In the genomic region with DNA sequence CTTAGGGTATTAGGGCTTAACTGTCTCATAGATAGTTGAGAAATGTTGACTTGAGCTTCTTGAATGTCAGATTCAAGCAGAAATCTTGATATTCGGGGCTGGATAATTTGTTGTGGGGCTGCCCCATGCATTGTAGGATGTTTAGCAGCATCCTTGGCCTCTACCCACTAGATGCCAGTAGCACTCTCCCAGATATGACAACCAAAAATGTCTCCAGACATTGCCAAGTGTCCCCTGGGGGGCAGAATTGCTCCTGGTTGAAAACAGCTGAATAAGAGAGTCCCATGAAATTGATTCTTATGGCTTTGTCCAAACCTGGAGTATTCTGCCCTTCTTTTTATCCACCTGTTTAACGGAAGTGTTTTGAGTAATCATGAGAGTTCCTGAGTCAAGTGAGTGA, we compare ENCODE assay signal across 19 cellular contexts. TPM values are rescaled to one million over a fixed set of nuclear protein-coding genes. Genes with fewer than 3 reads are reported as not detected.
DNase-seq lines count a peak whose midpoint lies in the region; ATAC-seq, FAIRE-seq and TF ChIP-seq lines count a peak whose summit lies in the region.
"Had no signal": no experiment of that assay in that cellular context is flagged by ENCODE, and none has a peak within 500 bp of the region (broad histone marks: within the 10 kb centered on the region; RNA-seq: fewer than 3 reads in every experiment).

No MANE protein-coding gene starts in this region.

- H3K27me3 ChIP-seq in SJCRH30 = no peaks in the 10 kb centered on the region
- H3K27me3 ChIP-seq: neutrophil, right lobe of liver, SJSA1 had no signal

- DNase-seq in activated CD8-positive, alpha-beta T cell treated with anti-CD3 and anti-CD28 coated beads for 36 hours = peak; percentile 20
- no peak for DNase-seq in activated CD8-positive, alpha-beta T cell treated with anti-CD3 and anti-CD28 coated beads, Interleukin-2, amount 10 ng/mL, durations not matched to agents 7 days and 5 days
- DNase-seq in GM19239 (ENCODE audit: insufficient read length, low spot score) (no peak), SJCRH30 (peak; percentile 21 to 50), occipital lobe (lab: John Stamatoyannopoulos, UW) (peak; percentile 16), cerebellum (ENCODE audit: low spot score) (no peak), omental fat pad (ENCODE audit: low spot score) (no peak), NCI-H510A treated with DMSO at 0.1 percent for 48 hours (lab: John Stamatoyannopoulos, UW) (no peak)
- DNase-seq: activated gamma-delta T cell treated with Interleukin-2 at 50 U/mL for 16 hours; GOT3; islet precursor cell; MM.1S; right lobe of liver; stimulated activated CD4-positive, alpha-beta T cell treated with anti-CD3 and anti-CD28 coated beads, Interleukin-1b, Interleukin-23, amount 100 ng/mL, for 48 hours; substantia nigra had no signal

- no peak overlapping the region for H3K4me3 Mint-ChIP-seq in activated CD8-positive, alpha-beta T cell treated with anti-CD3 and anti-CD28 coated beads for 36 hours
- H3K4me3 Mint-ChIP-seq in activated CD8-positive, alpha-beta T cell treated with anti-CD3 and anti-CD28 coated beads, Interleukin-2, amount 10 ng/mL, durations not matched to agents 7 days and 5 days = no peak overlapping the region

- CTCF ChIA-PET in activated CD8-positive, alpha-beta T cell treated with anti-CD3 and anti-CD28 coated beads for 36 hours (lab: Charles Lee) = interaction anchor here (0.8 to 1.6 kb wide), 4 partner anchors 12 to 142 kb away, joined by 3 to 5 read pairs (median 3); no protein-coding TSS in a partner anchor
- CTCF ChIA-PET in activated CD8-positive, alpha-beta T cell treated with anti-CD3 and anti-CD28 coated beads, Interleukin-2, amount 10 ng/mL, durations not matched to agents 7 days and 5 days (lab: Charles Lee) = interaction anchor here (0.6 to 1.5 kb wide), 5 partner anchors 10 to 196 kb away, joined by 3 to 5 read pairs (median 4); partner anchors contain the start of genes TUBGCP4 and ZSCAN29

- no peak overlapping the region for H3K4me3 ChIP-seq in SJCRH30
- H3K4me3 ChIP-seq: right lobe of liver, SJSA1 had no signal

- no peak overlapping the region for H3K27ac ChIP-seq in SJCRH30
- H3K27ac ChIP-seq: neutrophil, right lobe of liver, SJSA1 had no signal

- POLR2A ChIA-PET in activated CD8-positive, alpha-beta T cell treated with anti-CD3 and anti-CD28 coated beads for 36 hours (lab: Charles Lee) = no interaction called here
- POLR2A ChIA-PET in activated CD8-positive, alpha-beta T cell treated with anti-CD3 and anti-CD28 coated beads, Interleukin-2, amount 10 ng/mL, durations not matched to agents 7 days and 5 days (lab: Charles Lee) = interaction anchor here (0.5 kb wide), 1 partner anchor 796 kb away, joined by 6 read pairs; no protein-coding TSS in a partner anchor

- no peak overlapping the region for H3K27ac Mint-ChIP-seq in activated CD8-positive, alpha-beta T cell treated with anti-CD3 and anti-CD28 coated beads for 36 hours
- H3K27ac Mint-ChIP-seq in activated CD8-positive, alpha-beta T cell treated with anti-CD3 and anti-CD28 coated beads, Interleukin-2, amount 10 ng/mL, durations not matched to agents 7 days and 5 days = no peak overlapping the region

- no peaks in the 10 kb centered on the region for H3K9me3 Mint-ChIP-seq in activated CD8-positive, alpha-beta T cell treated with anti-CD3 and anti-CD28 coated beads for 36 hours
- H3K9me3 Mint-ChIP-seq in activated CD8-positive, alpha-beta T cell treated with anti-CD3 and anti-CD28 coated beads, Interleukin-2, amount 10 ng/mL, durations not matched to agents 7 days and 5 days (ENCODE audit: insufficient read depth) = no peaks in the 10 kb centered on the region

- H3K4me1 ChIP-seq in SJCRH30 = no peaks in the 10 kb centered on the region
- H3K4me1 ChIP-seq: SJSA1 had no signal

- H3K36me3 Mint-ChIP-seq in activated CD8-positive, alpha-beta T cell treated with anti-CD3 and anti-CD28 coated beads for 36 hours (ENCODE audit: low read depth) = peaks cover 9% of the 10 kb centered on the region
- H3K36me3 Mint-ChIP-seq in activated CD8-positive, alpha-beta T cell treated with anti-CD3 and anti-CD28 coated beads, Interleukin-2, amount 10 ng/mL, durations not matched to agents 7 days and 5 days (ENCODE audit: low read depth) = peaks cover 16% of the 10 kb centered on the region

- intact Hi-C loops in activated CD8-positive, alpha-beta T cell treated with anti-CD3 and anti-CD28 coated beads for 36 hours (cut with micrococcal nuclease) = no loop called here

- H3K36me3 ChIP-seq in SJCRH30 = peaks cover 18% of the 10 kb centered on the region; the same call in 1 of the 2 replicates
- H3K36me3 ChIP-seq: neutrophil had no signal

- no peak for ATAC-seq in activated CD8-positive, alpha-beta T cell treated with anti-CD3 and anti-CD28 coated beads for 36 hours
- no peak for ATAC-seq in activated CD8-positive, alpha-beta T cell treated with anti-CD3 and anti-CD28 coated beads, Interleukin-2, amount 10 ng/mL, durations not matched to agents 7 days and 5 days
- no peak for ATAC-seq in omental fat pad (ENCODE audit: low FRiP score)
- ATAC-seq: esophagus mucosa, right lobe of liver had no signal

- no peak for TF ChIP-seq CTCF in activated CD8-positive, alpha-beta T cell treated with anti-CD3 and anti-CD28 coated beads for 36 hours (IDR thresholded peaks at IDR 0.05)
- no peak for TF ChIP-seq CTCF in omental fat pad (IDR thresholded peaks at IDR 0.05)

- FAIRE-seq in GM19239 (lab: Jason Lieb, UNC) = peak; percentile 33

- no peaks in the 10 kb centered on the region for H3K9me3 ChIP-seq in SJCRH30 (replicated peaks)
- H3K9me3 ChIP-seq: neutrophil, right lobe of liver, SJSA1 had no signal

- H3K4me1 Mint-ChIP-seq in activated CD8-positive, alpha-beta T cell treated with anti-CD3 and anti-CD28 coated beads for 36 hours (ENCODE audit: low read depth) = no peaks in the 10 kb centered on the region
- H3K4me1 Mint-ChIP-seq in activated CD8-positive, alpha-beta T cell treated with anti-CD3 and anti-CD28 coated beads, Interleukin-2, amount 10 ng/mL, durations not matched to agents 7 days and 5 days (ENCODE audit: low read depth) = no peaks in the 10 kb centered on the region

- no peaks in the 10 kb centered on the region for H3K27me3 Mint-ChIP-seq in activated CD8-positive, alpha-beta T cell treated with anti-CD3 and anti-CD28 coated beads for 36 hours
- H3K27me3 Mint-ChIP-seq in activated CD8-positive, alpha-beta T cell treated with anti-CD3 and anti-CD28 coated beads, Interleukin-2, amount 10 ng/mL, durations not matched to agents 7 days and 5 days (ENCODE audit: low read depth) = no peaks in the 10 kb centered on the region

RNA-seq across cellular contexts. Expression of gene LCMT2, which starts 15.9 kb away (rescaled TPM):
- 1 to 10 TPM; 8.3 to 9.2 TPM for total RNA-seq in activated CD8-positive, alpha-beta T cell treated with anti-CD3 and anti-CD28 coated beads for 36 hours
- total RNA-seq in activated CD8-positive, alpha-beta T cell treated with anti-CD3 and anti-CD28 coated beads, Interleukin-2, amount 10 ng/mL, durations not matched to agents 7 days and 5 days = 10 to 100 TPM; 12.0 to 14.2 TPM
- total RNA-seq in SJCRH30 (2014; rRNA removed; shearing (Covaris generic)) = 17.4 and 18.5 TPM in 2 replicates
- total RNA-seq in occipital lobe = 18.9 TPM
- 12.0 TPM for total RNA-seq in cerebellum
- total RNA-seq in omental fat pad = 10 to 100 TPM in 1 of 4 donors, 1 to 10 TPM in 3; 7.3 to 10.8 (median 9.3) TPM

RNA-seq across cellular contexts. Expression of gene ZSCAN29, which starts 24.5 kb away (rescaled TPM):
- 10 to 100 TPM; 20.9 to 23.8 TPM for total RNA-seq in activated CD8-positive, alpha-beta T cell treated with anti-CD3 and anti-CD28 coated beads for 36 hours
- 10 to 100 TPM; 30.4 to 32.1 TPM for total RNA-seq in activated CD8-positive, alpha-beta T cell treated with anti-CD3 and anti-CD28 coated beads, Interleukin-2, amount 10 ng/mL, durations not matched to agents 7 days and 5 days
- total RNA-seq in SJCRH30 (2014; rRNA removed; shearing (Covaris generic)) = 27.8 and 30.8 TPM in 2 replicates
- total RNA-seq in occipital lobe (37.1 TPM), cerebellum (33.9 TPM), omental fat pad (10 to 100 TPM; 12.0 to 26.6 (median 16.7) TPM)

RNA-seq across cellular contexts. Expression of gene TUBGCP4, which starts 24.6 kb away (rescaled TPM):
- total RNA-seq in activated CD8-positive, alpha-beta T cell treated with anti-CD3 and anti-CD28 coated beads for 36 hours = 10 to 100 TPM; 32.9 to 33.4 TPM
- 10 to 100 TPM; 38.9 to 41.7 TPM for total RNA-seq in activated CD8-positive, alpha-beta T cell treated with anti-CD3 and anti-CD28 coated beads, Interleukin-2, amount 10 ng/mL, durations not matched to agents 7 days and 5 days
- 16.2 and 20.3 TPM in 2 replicates for total RNA-seq in SJCRH30 (2014; rRNA removed; shearing (Covaris generic))
- 21.4 TPM for total RNA-seq in occipital lobe
- total RNA-seq in cerebellum = 15.9 TPM
- total RNA-seq in omental fat pad = 10 to 100 TPM; 10.5 to 13.2 (median 12.6) TPM

RNA-seq across cellular contexts. Expression of gene TGM7, which starts 44.2 kb away (rescaled TPM):
- total RNA-seq in activated CD8-positive, alpha-beta T cell treated with anti-CD3 and anti-CD28 coated beads for 36 hours = not detected
- total RNA-seq in activated CD8-positive, alpha-beta T cell treated with anti-CD3 and anti-CD28 coated beads, Interleukin-2, amount 10 ng/mL, durations not matched to agents 7 days and 5 days = not detected
- not detected in 2 replicates for total RNA-seq in SJCRH30 (2014; rRNA removed; shearing (Covaris generic))
- total RNA-seq in occipital lobe (not detected), cerebellum (not detected), omental fat pad (not detected)
- total RNA-seq: mesenteric fat pad, right lobe of liver, SJSA1 had no signal

Comparison
In these comparisons a context has a peak if more than half of its experiments do, and no peak if none do; other contexts are left out.
1. DNase-seq: peak in activated CD8-positive, alpha-beta T cell treated with anti-CD3 and anti-CD28 coated beads for 36 hours (single experiment), SJCRH30 (2 of 2) and occipital lobe (single experiment); none in activated CD8-positive, alpha-beta T cell treated with anti-CD3 and anti-CD28 coated beads, Interleukin-2, amount 10 ng/mL, durations not matched to agents 7 days and 5 days (single experiment), GM19239 (single experiment), cerebellum (single experiment), omental fat pad (single experiment) and NCI-H510A treated with DMSO at 0.1 percent for 48 hours (single experiment).